ENCODE assay signal across 8 cellular contexts in genomic region chr20:16434087-16434664, GRCh38.
A peak's percentile ranks its signal among the peaks of the same experiment; 100 is the strongest.
DNase-seq lines count a peak whose midpoint lies in the region; ATAC-seq and TF ChIP-seq lines count a peak whose summit lies in the region.

No MANE protein-coding gene starts in this region.

- ATAC-seq in HG03280 (IDR thresholded peaks at IDR 0.05; ENCODE audit: unreplicated experiment): peak; percentile 90

- no peak overlapping the region for H3K27ac ChIP-seq in adrenal gland

- H3K27me3 ChIP-seq in adrenal gland: no peaks in the 10 kb centered on the region

- peak; percentile 44 to 67 for DNase-seq in SHP77 (lab: John Stamatoyannopoulos, UW)
- no peak for DNase-seq in SHP77 treated with DMSO at 0.1 percent for 48 hours (lab: John Stamatoyannopoulos, UW)
- DNase-seq in RPMI8226: peak; percentile 65
- peak in 6 of 7 donors; percentile 26 to 71 (median 36) for DNase-seq in adrenal gland
- peak; percentile 80 for DNase-seq in iPS-NIHi7 (ENCODE audit: extremely low spot score)
- DNase-seq in stimulated activated CD4-positive, alpha-beta T cell treated with anti-CD3 and anti-CD28 coated beads, Interleukin-4, amount 100 ng/mL, for 4 hours: peak; percentile 13 to 36
- no peak for DNase-seq in inferior parietal cortex (ENCODE audit: extremely low spot score)

- intact Hi-C loops in adrenal gland (cut with DNase I): no loop called here

- H3K4me1 ChIP-seq in adrenal gland (replicated peaks in 1 of 2): no peaks in the 10 kb centered on the region

- TF ChIP-seq CTCF in adrenal gland (IDR thresholded peaks at IDR 0.05): peak; percentile 11 to 58 (median 43)

- 73 to 87% (median 79%) methylated on average over 10 of the region's 10 CpGs for WGBS in adrenal gland, 4 donors

- no peaks in the 10 kb centered on the region for H3K9me3 ChIP-seq in adrenal gland (replicated peaks in 1 of 3)

- H3K4me3 ChIP-seq in adrenal gland: no peak overlapping the region

- no peak for TF ChIP-seq POLR2A in adrenal gland (IDR thresholded peaks at IDR 0.05)

- H3K36me3 ChIP-seq in adrenal gland (replicated peaks in 1 of 2): no peaks in the 10 kb centered on the region

Comparison
In these comparisons a context has a peak if more than half of its experiments do, and no peak if none do; other contexts are left out.
1. DNase-seq: peak in SHP77 (2 of 2), RPMI8226 (single experiment), adrenal gland (6 of 7), iPS-NIHi7 (single experiment) and stimulated activated CD4-positive, alpha-beta T cell treated with anti-CD3 and anti-CD28 coated beads, Interleukin-4, amount 100 ng/mL, for 4 hours (2 of 2); none in SHP77 treated with DMSO at 0.1 percent for 48 hours (single experiment) and inferior parietal cortex (single experiment).